10 cellular contexts compared by ENCODE assay signal in the genomic region with DNA sequence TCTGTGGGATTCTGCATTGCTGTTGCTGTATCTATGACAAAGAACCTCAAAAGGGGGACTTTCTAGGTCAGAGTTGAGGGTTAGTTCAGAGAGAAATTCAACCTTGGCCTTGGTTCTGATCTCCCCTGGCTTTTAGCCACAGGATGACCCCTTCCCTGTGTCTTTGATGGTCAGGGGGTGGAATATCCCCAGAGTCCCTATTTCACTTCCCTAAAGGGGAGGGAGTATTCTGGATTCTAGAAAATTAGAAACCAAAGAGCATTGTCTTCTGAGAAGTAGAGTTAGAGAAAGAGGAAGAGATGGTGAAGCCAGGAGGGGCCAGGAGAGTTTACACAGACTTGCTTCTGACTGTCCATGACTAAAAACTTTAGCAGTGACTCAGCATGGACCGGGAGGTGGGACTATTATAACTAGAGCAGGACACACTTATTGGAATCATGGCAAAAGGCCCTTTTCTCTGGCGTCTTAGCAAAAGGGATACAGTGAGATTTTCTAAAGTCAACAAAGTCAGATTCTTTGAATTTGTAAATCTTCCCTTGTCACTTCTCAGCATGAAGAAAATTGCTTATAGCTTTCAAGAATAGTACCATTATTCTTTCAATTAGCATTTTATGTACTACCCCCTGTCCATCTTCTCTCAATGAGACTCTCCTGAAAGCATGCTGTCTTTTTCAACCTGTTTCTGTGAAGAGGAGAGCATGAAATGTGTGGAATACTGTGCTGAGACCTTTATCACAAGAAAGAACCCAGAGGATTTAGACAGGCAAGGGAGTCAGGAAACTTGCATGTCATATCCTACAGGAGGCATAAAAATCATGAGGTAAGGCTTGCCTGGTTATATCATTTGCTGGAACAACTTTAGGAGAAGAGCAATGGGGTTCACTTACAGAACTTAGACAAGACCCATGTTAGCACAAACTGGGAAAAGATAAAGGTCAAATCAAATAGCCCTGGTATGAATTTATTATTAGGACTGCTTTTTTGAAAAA. TPM values are rescaled to one million over a fixed set of nuclear protein-coding genes. Genes with fewer than 3 reads are reported as not detected.
DNase-seq lines count a peak whose midpoint lies in the region; ATAC-seq, FAIRE-seq and TF ChIP-seq lines count a peak whose summit lies in the region.
"Had no signal": no experiment of that assay in that cellular context is flagged by ENCODE, and none has a peak within 500 bp of the region (broad histone marks: within the 10 kb centered on the region; RNA-seq: fewer than 3 reads in every experiment).

No MANE protein-coding gene starts in this region.

- WGBS in right lobe of liver (ENCODE audit: insufficient coverage, low coverage, low lambda C conversion rate, missing lambda C conversion rate), result 14% methylated on average over 2 of the region's 2 CpGs

- DNase-seq in HS-5 (ENCODE audit: low read depth) (peak; percentile 37), astrocyte (ENCODE audit: low read depth) (peak; percentile 68), right lobe of liver (no peak), urothelium cell line (ENCODE audit: low spot score) (peak; percentile 9), NCI-H2029 (lab: John Stamatoyannopoulos, UW) (no peak), NCI-H446 (lab: John Stamatoyannopoulos, UW) (no peak)
- DNase-seq: activated CD4-positive, alpha-beta T cell treated with anti-CD3 and anti-CD28 coated beads for 1 hour; stimulated activated CD4-positive, alpha-beta T cell treated with anti-CD3 and anti-CD28 coated beads, Interleukin-2, amount 100 ng/mL, for 24 hours had no signal

- H4K20me1 ChIP-seq in astrocyte (ENCODE audit: insufficient read depth, low read length), result no peaks in the 10 kb centered on the region

- H3K27ac ChIP-seq in astrocyte (ENCODE audit: low read depth, low read length) (no peak overlapping the region), right lobe of liver (no peak overlapping the region)

- peaks cover 12% of the 10 kb centered on the region for H3K4me1 Mint-ChIP-seq in astrocyte (ENCODE audit: low read depth, unreplicated experiment)

- H3K9ac ChIP-seq in astrocyte (ENCODE audit: low read length), result no peak overlapping the region

- H3K79me2 ChIP-seq in astrocyte (ENCODE audit: insufficient read depth, low read length), result no peaks in the 10 kb centered on the region

- no peaks in the 10 kb centered on the region for H3K27me3 Mint-ChIP-seq in astrocyte (ENCODE audit: low read depth, unreplicated experiment)

- peak overlapping the region; percentile 38 for H3K27ac Mint-ChIP-seq in astrocyte (ENCODE audit: unreplicated experiment)

- H3K4me3 ChIP-seq in astrocyte (ENCODE audit: insufficient read depth, low read depth, low read length), result no peak overlapping the region
- no peak overlapping the region for H3K4me3 ChIP-seq in right lobe of liver

- H3K27me3 ChIP-seq in astrocyte (ENCODE audit: insufficient read depth, low read length) (no peaks in the 10 kb centered on the region), right lobe of liver (no peaks in the 10 kb centered on the region)

- intact Hi-C loops in right lobe of liver (cut with DNase I), result no loop called here

- peaks cover 8% of the 10 kb centered on the region for H3K4me1 ChIP-seq in astrocyte (ENCODE audit: insufficient read depth, low read length)
- H3K4me1 ChIP-seq in right lobe of liver, result no peaks in the 10 kb centered on the region

- H3K9me3 ChIP-seq in astrocyte (ENCODE audit: insufficient read depth, low read depth, low read length), result no peaks in the 10 kb centered on the region
- H3K9me3 ChIP-seq in right lobe of liver, result no peaks in the 10 kb centered on the region

- no peak for TF ChIP-seq POLR2A in right lobe of liver (IDR thresholded peaks at IDR 0.05)

- H3K4me3 Mint-ChIP-seq in astrocyte (ENCODE audit: unreplicated experiment), result no peak overlapping the region

- H3K36me3 Mint-ChIP-seq in astrocyte (ENCODE audit: low read depth, unreplicated experiment), result no peaks in the 10 kb centered on the region

- FAIRE-seq in astrocyte (lab: Jason Lieb, UNC) (peak; percentile 65), urothelium cell line (lab: Jason Lieb, UNC) (no peak)
- FAIRE-seq: endothelial cell of umbilical vein had no signal

- no peaks in the 10 kb centered on the region for H3K36me3 ChIP-seq in astrocyte (ENCODE audit: insufficient read depth, low read length)
- H3K36me3 ChIP-seq in right lobe of liver, result no peaks in the 10 kb centered on the region

- ATAC-seq in right lobe of liver, result peak; percentile 48 to 75 (median 62)
- no peak for ATAC-seq in GM21381 (IDR thresholded peaks at IDR 0.05; ENCODE audit: unreplicated experiment)

- TF ChIP-seq CTCF in astrocyte (IDR thresholded peaks at IDR 0.05; ENCODE audit: insufficient read depth, low read depth, low read length) (no peak), right lobe of liver (IDR thresholded peaks at IDR 0.05) (no peak)

- H3K9me3 Mint-ChIP-seq in astrocyte (ENCODE audit: unreplicated experiment), result no peaks in the 10 kb centered on the region

- peak overlapping the region; percentile 28 for H3K4me2 ChIP-seq in astrocyte (ENCODE audit: low read length)

- H2AFZ ChIP-seq in astrocyte (ENCODE audit: low read depth, low read length), result peak overlapping the region; percentile 16

RNA-seq across cellular contexts. Expression of a gene that starts 56.5 kb away (rescaled TPM):
- total RNA-seq in astrocyte (11.5 and 12.7 TPM in 2 replicates), right lobe of liver (1 to 10 TPM in 5 of 6 experiments, under 1 TPM in 1; 0.66 to 1.6 (median 1.2) TPM)

Comparison
In these comparisons a context has a peak if more than half of its experiments do, and no peak if none do; other contexts are left out.
1. DNase-seq: peak in HS-5 (single experiment), astrocyte (single experiment) and urothelium cell line (single experiment); none in right lobe of liver (0 of 3), NCI-H2029 (single experiment) and NCI-H446 (0 of 2).